In genomic region chr10:125726914-125727313, GRCh38 we compare ENCODE assay signal across 37 cellular contexts. TPM values are rescaled to one million over a fixed set of nuclear protein-coding genes. Genes with fewer than 3 reads are reported as not detected.
"Had no signal": no experiment of that assay in that cellular context is flagged by ENCODE, and none has a peak within 500 bp of the region (broad histone marks: within the 10 kb centered on the region; RNA-seq: fewer than 3 reads in every experiment).

No MANE protein-coding gene starts in this region.

- FAIRE-seq: astrocyte, bronchial epithelial cell had no signal

- H3K9me3 ChIP-seq: adrenal gland, Peyer's patch, SJSA1, SK-N-SH had no signal

- H3K4me1 ChIP-seq: adrenal gland, SJSA1 had no signal

- H3K27me3 ChIP-seq: adrenal gland, Peyer's patch, SJSA1 had no signal

- H3K4me3 ChIP-seq: adrenal gland, Peyer's patch, SJSA1 had no signal

- H3K27ac ChIP-seq: adrenal gland, Peyer's patch, SJSA1 had no signal

- ATAC-seq: activated naive CD4-positive, alpha-beta T cell treated with anti-CD3 and anti-CD28 coated beads, Interleukin-2, amount 50 U/mL, for 72 hours; activated T-cell treated with anti-CD3 and anti-CD28 coated beads, Interleukin-2, amount 50 U/mL, for 4 hours; PC-3 had no signal

- H3K9ac ChIP-seq: SK-N-SH had no signal

- H3K9me2 ChIP-seq: SK-N-SH had no signal

- DNase-seq: activated B cell treated with CpG ODN at 0.5 μM for 24 hours; activated CD4-positive, alpha-beta memory T cell treated with anti-CD3 and anti-CD28 coated beads for 36 hours; activated CD4-positive, alpha-beta T cell treated with anti-CD3 and anti-CD28 coated beads for 4 hours; activated CD4-positive, alpha-beta T cell treated with anti-CD3 and anti-CD28 coated beads, Interleukin-2, amount 50 U/mL, for 1 hour; activated CD4-positive, CD25-positive, alpha-beta regulatory T cell treated with anti-CD3 and anti-CD28 coated beads, Interleukin-2, amount 50 U/mL, for 72 hours; activated CD8-positive, alpha-beta memory T cell treated with anti-CD3 and anti-CD28 coated beads, Interleukin-2, amount 50 U/mL, for 4 hours; activated gamma-delta T cell treated with Interleukin-2 at 50 U/mL for 16 hours; activated naive CD4-positive, alpha-beta T cell treated with anti-CD3 and anti-CD28 coated beads for 36 hours; activated T-cell treated with anti-CD3 and anti-CD28 coated beads for 4 hours; activated T-cell treated with anti-CD3 and anti-CD28 coated beads, Interleukin-2, amount 50 U/mL, for 4 hours; adrenal gland; caudate nucleus; Kasumi-1; KG1; MM.1S; MV-4-11; NCI-H1092; NCI-H1417; NCI-H146; NCI-H187; NCI-H2029 treated with DMSO at 0.1 percent for 48 hours; NCI-H2107; NCI-H2171; NCI-H510A; NCI-H526; NCI-H748 treated with DMSO at 0.1 percent for 48 hours; NK-92 treated with Interleukin-12 subunit alpha and Interleukin-12 subunit beta, amount 100 ng/mL, for 24 hours; PC-3; Peyer's patch; RPMI8226; SHP77 treated with DMSO at 0.1 percent for 48 hours; SK-N-SH had no signal

- H3K4me2 ChIP-seq: SK-N-SH had no signal

RNA-seq across cellular contexts. Expression of gene TEX36, which starts 44.0 kb away (rescaled TPM):
- total RNA-seq: activated B cell treated with CpG ODN at 0.5 μM for 24 hours; activated CD4-positive, alpha-beta memory T cell treated with anti-CD3 and anti-CD28 coated beads for 36 hours; activated naive CD4-positive, alpha-beta T cell treated with anti-CD3 and anti-CD28 coated beads for 36 hours; activated naive CD4-positive, alpha-beta T cell treated with anti-CD3 and anti-CD28 coated beads, Interleukin-2, amount 50 U/mL, for 72 hours; activated T-cell treated with anti-CD3 and anti-CD28 coated beads, Interleukin-2, amount 50 U/mL, for 4 hours; activated T-helper 1 cell treated with anti-CD3 and anti-CD28 coated beads, Interleukin-12 subunit alpha, Interleukin-12 subunit beta, Interleukin-2, Interleukin-4 antibody, amounts not matched to agents 30 ng/mL and 10 ng/mL and 1 ng/mL, durations not matched to agents 14 hours and 24 hours and 36 hours; adrenal gland; astrocyte; bronchial epithelial cell; PC-3; Peyer's patch; SJSA1 had no signal
- polyA plus RNA-seq: adrenal gland, SK-N-SH had no signal

RNA-seq across cellular contexts. Expression of gene MMP21, which starts 48.7 kb away (rescaled TPM):
- total RNA-seq: activated CD4-positive, alpha-beta memory T cell treated with anti-CD3 and anti-CD28 coated beads for 36 hours; activated naive CD4-positive, alpha-beta T cell treated with anti-CD3 and anti-CD28 coated beads for 36 hours; activated naive CD4-positive, alpha-beta T cell treated with anti-CD3 and anti-CD28 coated beads, Interleukin-2, amount 50 U/mL, for 72 hours; activated T-cell treated with anti-CD3 and anti-CD28 coated beads, Interleukin-2, amount 50 U/mL, for 4 hours; activated T-helper 1 cell treated with anti-CD3 and anti-CD28 coated beads, Interleukin-12 subunit alpha, Interleukin-12 subunit beta, Interleukin-2, Interleukin-4 antibody, amounts not matched to agents 30 ng/mL and 10 ng/mL and 1 ng/mL, durations not matched to agents 14 hours and 24 hours and 36 hours; astrocyte; bronchial epithelial cell; PC-3; SJSA1 had no signal
